Comparison of ENCODE assay signal across 15 cellular contexts in genomic region chr3:48215876-48216275, GRCh38. TPM values are rescaled to one million over a fixed set of nuclear protein-coding genes. Genes with fewer than 3 reads are reported as not detected.
DNase-seq lines count a peak whose midpoint lies in the region; ATAC-seq and TF ChIP-seq lines count a peak whose summit lies in the region.
"Had no signal": no experiment of that assay in that cellular context is flagged by ENCODE, and none has a peak within 500 bp of the region (broad histone marks: within the 10 kb centered on the region; RNA-seq: fewer than 3 reads in every experiment).

No MANE protein-coding gene starts in this region.

- no peak for TF ChIP-seq POLR2A in Peyer's patch (IDR thresholded peaks at IDR 0.05)

- no peak for DNase-seq in Peyer's patch
- DNase-seq in fibroblast of villous mesenchyme (ENCODE audit: low read depth), result peak; percentile 50
- DNase-seq in midbrain (lab: John Stamatoyannopoulos, UW), result peak; percentile 67
- peak in 32 of 49 donors; percentile 4 to 76 (median 36) for DNase-seq in substantia nigra (lab: John Stamatoyannopoulos, UW)
- no peak for DNase-seq in activated CD4-positive, alpha-beta T cell treated with anti-CD3 and anti-CD28 coated beads, Interleukin-2, amount 50 U/mL, for 48 hours
- no peak for DNase-seq in central memory CD4-positive, alpha-beta T cell
- DNase-seq in activated gamma-delta T cell treated with Interleukin-2 at 50 U/mL for 16 hours, result no peak
- DNase-seq: activated B cell treated with CpG ODN at 0.5 μM for 24 hours; cortex of kidney; immature natural killer cell; MM.1S; naive thymus-derived CD4-positive, alpha-beta T cell; NCI-H2107 had no signal

- peak overlapping the region; percentile 27 to 55 (median 40) for H3K27ac ChIP-seq in Peyer's patch
- H3K27ac ChIP-seq in substantia nigra (ENCODE audit: low read depth, low read length, poor library complexity, severe bottlenecking), result no peak overlapping the region

- H3K4me3 ChIP-seq in Peyer's patch (no peak overlapping the region), fibroblast of villous mesenchyme (ENCODE audit: low read depth, low read length) (no peak overlapping the region)

- no peaks in the 10 kb centered on the region for H3K9me3 ChIP-seq in Peyer's patch

- H3K4me1 ChIP-seq in Peyer's patch, result peaks cover 0 to 10% (median 0%) of the 10 kb centered on the region in 4 donors

- no peaks in the 10 kb centered on the region for H3K27me3 ChIP-seq in Peyer's patch

- H3K36me3 ChIP-seq in Peyer's patch, result no peaks in the 10 kb centered on the region

- ATAC-seq in GM18861 (IDR thresholded peaks at IDR 0.05; ENCODE audit: unreplicated experiment), result no peak
- ATAC-seq: naive thymus-derived CD4-positive, alpha-beta T cell; SK-N-SH treated with all-trans-retinoic acid at 6 μM for 48 hours had no signal

- TF ChIP-seq CTCF in Peyer's patch (IDR thresholded peaks at IDR 0.05), result no peak
- TF ChIP-seq CTCF in fibroblast of villous mesenchyme (IDR thresholded peaks at IDR 0.05; ENCODE audit: insufficient read depth, low read depth, low read length), result no peak

RNA-seq across cellular contexts. Expression of gene CAMP, which starts 7.4 kb away (rescaled TPM):
- total RNA-seq in Peyer's patch (not detected), fibroblast of villous mesenchyme (not detected in 2 replicates)
- total RNA-seq: activated B cell treated with CpG ODN at 0.5 μM for 24 hours had no signal

RNA-seq across cellular contexts. Expression of gene ZNF589, which starts 25.0 kb away (rescaled TPM):
- total RNA-seq in Peyer's patch (10 to 100 TPM in 3 of 4 donors, 1 to 10 TPM in 1; 5.6 to 91.6 (median 14.6) TPM), fibroblast of villous mesenchyme (3.9 and 4.7 TPM in 2 replicates)

RNA-seq across cellular contexts. Expression of gene CDC25A, which starts 27.7 kb away (rescaled TPM):
- total RNA-seq in Peyer's patch, result 10 to 100 TPM in 1 of 4 donors, 1 to 10 TPM in 3; 3.3 to 10.4 (median 6.3) TPM
- 8.7 and 9.9 TPM in 2 replicates for total RNA-seq in fibroblast of villous mesenchyme

Comparison
In these comparisons a context has a peak if more than half of its experiments do, and no peak if none do; other contexts are left out.
1. DNase-seq: peak in fibroblast of villous mesenchyme (single experiment), midbrain (single experiment) and substantia nigra (32 of 49); none in Peyer's patch (0 of 3), activated CD4-positive, alpha-beta T cell treated with anti-CD3 and anti-CD28 coated beads, Interleukin-2, amount 50 U/mL, for 48 hours (0 of 2), central memory CD4-positive, alpha-beta T cell (single experiment) and activated gamma-delta T cell treated with Interleukin-2 at 50 U/mL for 16 hours (single experiment).